Comparison of ENCODE assay signal across 24 cellular contexts in the genomic region with DNA sequence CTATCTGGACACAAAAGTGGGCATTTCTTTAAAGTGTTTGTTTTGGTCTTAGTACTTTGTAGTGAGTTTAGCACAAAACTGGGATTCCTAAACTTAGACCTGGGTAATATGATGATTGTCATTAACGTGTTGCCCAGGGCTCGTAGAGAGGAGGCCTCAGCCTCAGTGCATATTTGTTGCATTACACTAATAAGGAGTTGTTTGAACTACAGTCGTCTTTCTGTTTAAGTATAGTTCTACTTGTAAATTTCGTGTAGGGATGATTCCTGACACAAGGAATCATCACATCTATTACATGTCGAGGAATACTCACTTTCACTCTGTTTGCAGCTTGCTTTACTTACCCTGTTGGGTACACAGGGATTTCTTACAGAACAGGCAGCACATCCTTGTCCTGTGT.
DNase-seq lines count a peak whose midpoint lies in the region; ATAC-seq, FAIRE-seq and TF ChIP-seq lines count a peak whose summit lies in the region.
"Had no signal": no experiment of that assay in that cellular context is flagged by ENCODE, and none has a peak within 500 bp of the region (broad histone marks: within the 10 kb centered on the region; RNA-seq: fewer than 3 reads in every experiment).

No MANE protein-coding gene starts in this region.

- peaks cover 74% of the 10 kb centered on the region for H3K79me2 ChIP-seq in keratinocyte (ENCODE audit: control insufficient read depth, insufficient read depth, low read length)

- H3K4me1 ChIP-seq in adrenal gland (replicated peaks in 1 of 2) (peaks cover 45 to 48% of the 10 kb centered on the region in 2 donors), keratinocyte (ENCODE audit: control insufficient read depth, extremely low read depth, insufficient read depth, low read length) (peaks cover 22% of the 10 kb centered on the region)

- H3K9ac ChIP-seq in keratinocyte (ENCODE audit: control insufficient read depth, extremely low read depth, insufficient read depth, low read length), result no peak overlapping the region

- H3K36me3 ChIP-seq in adrenal gland (replicated peaks in 1 of 2) (peaks cover 0 to 3% of the 10 kb centered on the region in 2 donors), keratinocyte (ENCODE audit: control insufficient read depth in 2 of 2, extremely low read depth in 1 of 2, insufficient read depth in 2 of 2, low read length in 2 of 2) (peaks cover 16 to 22% of the 10 kb centered on the region in 2 experiments)

- TF ChIP-seq POLR2A in GM18505 (IDR thresholded peaks at IDR 0.05; ENCODE audit: borderline replicate concordance, extremely low read depth, insufficient read depth, insufficient read length) (peak; percentile 28), adrenal gland (IDR thresholded peaks at IDR 0.05) (no peak)

- intact Hi-C loops in adrenal gland (cut with DNase I), result no loop called here

- DNase-seq in adrenal gland (no peak), keratinocyte (ENCODE audit: low read depth, low spot score) (no peak), superior temporal gyrus (ENCODE audit: extremely low spot score) (peak; percentile 41), kidney glomerular epithelial cell (lab: John Stamatoyannopoulos, UW) (no peak), HT-29 (ENCODE audit: low spot score) (no peak)
- DNase-seq: activated CD4-positive, alpha-beta T cell treated with anti-CD3 and anti-CD28 coated beads, Interleukin-2, amount 50 U/mL, for 1 hour; activated naive CD8-positive, alpha-beta T cell treated with anti-CD3 and anti-CD28 coated beads for 36 hours; CD4-positive, alpha-beta memory T cell; cerebellar nuclear complex; gastrocnemius medialis; lower lobe of right lung; NCI-H1436 treated with DMSO at 0.1 percent for 48 hours; NCI-H446 treated with DMSO at 0.1 percent for 48 hours; OCI-M1; small intestine; stimulated activated CD4-positive, alpha-beta T cell treated with anti-CD3 and anti-CD28 coated beads, Interleukin-2, amount 100 ng/mL, for 24 hours had no signal

- WGBS in adrenal gland, 4 donors, result 58 to 72% (median 69%) methylated on average over 5 of the region's 5 CpGs

- peak overlapping the region in 4 of 5 donors; percentile 29 to 70 (median 60) for H3K27ac ChIP-seq in adrenal gland
- H3K27ac ChIP-seq in keratinocyte (ENCODE audit: control insufficient read depth, insufficient read depth, low read length), result no peak overlapping the region
- H3K27ac ChIP-seq: gastrocnemius medialis, lower lobe of right lung, suprapubic skin, VCaP had no signal

- dilution Hi-C loops in keratinocyte (cut with MboI; ENCODE audit: extremely low pct_ligation_motif_present, low sequenced_read_pairs), result no loop called here

- FAIRE-seq in keratinocyte (lab: Jason Lieb, UNC), result peak; percentile 53
- FAIRE-seq: G401.6, GM18507, HTR-8/SVneo, islet of Langerhans, small intestine had no signal

- no peak overlapping the region for H2AFZ ChIP-seq in keratinocyte (ENCODE audit: control insufficient read depth, low read length)

- ATAC-seq in GM18505 (IDR thresholded peaks at IDR 0.05; ENCODE audit: unreplicated experiment) (no peak), HG02840 (IDR thresholded peaks at IDR 0.05; ENCODE audit: low FRiP score, unreplicated experiment) (no peak)
- ATAC-seq: gastrocnemius medialis, lower lobe of right lung had no signal

- H4K20me1 ChIP-seq in keratinocyte (ENCODE audit: control insufficient read depth, extremely low read depth, insufficient read depth, low read length), result peaks cover 14% of the 10 kb centered on the region

- H3K4me3 ChIP-seq in adrenal gland (no peak overlapping the region), keratinocyte (ENCODE audit: control insufficient read depth in 2 of 3, extremely low read depth in 1 of 3, insufficient read depth in 2 of 3, low read depth in 1 of 3, low read length in 3 of 3) (no peak overlapping the region)
- H3K4me3 ChIP-seq: gastrocnemius medialis, lower lobe of right lung, suprapubic skin had no signal

- H3K4me2 ChIP-seq in keratinocyte (ENCODE audit: control insufficient read depth, extremely low read depth, insufficient read depth, low read depth, low read length), result no peak overlapping the region

- no peaks in the 10 kb centered on the region for H3K9me3 ChIP-seq in adrenal gland (replicated peaks in 1 of 3)
- H3K9me3 ChIP-seq in keratinocyte (ENCODE audit: control insufficient read depth, low read depth, low read length), result no peaks in the 10 kb centered on the region
- H3K9me3 ChIP-seq: gastrocnemius medialis, lower lobe of right lung, suprapubic skin had no signal

- H3K27me3 ChIP-seq in adrenal gland (no peaks in the 10 kb centered on the region), keratinocyte (ENCODE audit: control insufficient read depth, extremely low read depth, insufficient read depth, low read length) (no peaks in the 10 kb centered on the region)
- H3K27me3 ChIP-seq: gastrocnemius medialis, suprapubic skin had no signal

- peaks cover 2% of the 10 kb centered on the region for H3K9me1 ChIP-seq in keratinocyte (ENCODE audit: control insufficient read depth, extremely low read depth, insufficient read depth, low read length)

- TF ChIP-seq CTCF in adrenal gland (IDR thresholded peaks at IDR 0.05) (no peak), keratinocyte (optimal IDR thresholded peaks at IDR 0.05 in 1 of 3, IDR thresholded peaks at IDR 0.05 in 1 of 3, conservative IDR thresholded peaks at IDR 0.05 in 1 of 3; ENCODE audit: extremely low read depth in 1 of 3, insufficient read depth in 2 of 3, low read length in 3 of 3) (no peak)
